ENCODE assay signal across 8 cellular contexts in the genomic region with DNA sequence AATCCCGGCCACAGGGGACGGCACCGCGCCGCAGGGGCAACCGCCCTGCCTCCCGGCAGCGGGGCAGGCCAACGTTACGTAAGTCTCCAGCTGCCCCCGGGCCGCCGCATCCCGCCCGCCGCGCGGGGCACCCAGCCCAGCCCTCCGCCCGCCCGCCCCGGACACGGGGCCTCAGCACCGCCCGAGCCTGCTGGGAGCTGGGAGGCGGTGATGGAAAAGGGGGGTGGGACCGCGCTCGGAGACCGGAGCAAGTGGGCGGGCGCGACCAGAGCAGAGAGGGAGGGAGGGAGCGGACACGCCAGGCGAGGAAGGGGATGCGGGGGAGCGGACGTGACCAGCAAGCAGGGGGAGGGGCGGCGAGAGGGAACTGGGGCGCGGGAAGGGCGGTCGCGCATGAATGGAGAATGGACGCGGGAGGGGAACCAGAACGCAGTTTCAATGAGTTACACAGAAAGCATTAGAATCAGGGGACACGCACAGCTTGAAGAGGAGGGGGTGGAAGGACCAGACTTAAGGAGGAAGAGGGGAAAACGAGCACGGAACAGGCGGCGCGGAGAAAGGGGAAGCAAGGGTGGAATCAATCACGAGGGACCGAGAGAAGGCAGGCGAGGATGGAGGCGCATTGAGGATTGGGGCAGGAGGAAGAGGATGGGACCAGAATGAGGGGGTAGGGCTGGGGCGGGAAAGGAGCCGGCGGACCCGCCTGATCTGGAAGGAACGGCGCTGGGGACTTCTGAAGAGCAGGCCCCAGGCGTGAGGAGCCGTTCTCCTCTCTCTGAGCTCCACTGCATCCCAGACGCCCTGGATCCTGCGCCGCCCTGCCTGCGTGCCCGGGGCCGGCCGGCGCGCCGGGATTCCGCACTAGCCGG. TPM values are rescaled to one million over a fixed set of nuclear protein-coding genes. Genes with fewer than 3 reads are reported as not detected.
DNase-seq lines count a peak whose midpoint lies in the region; ATAC-seq and TF ChIP-seq lines count a peak whose summit lies in the region.

No MANE protein-coding gene starts in this region.

- no peaks in the 10 kb centered on the region for H3K9me2 ChIP-seq in SK-N-SH

- H3K79me2 ChIP-seq in SK-N-SH (ENCODE audit: insufficient read depth), result peaks cover 76% of the 10 kb centered on the region

- H3K4me3 ChIP-seq in SK-N-SH (ENCODE audit: low read depth in 2 of 2, low read length in 1 of 2) (peak overlapping the region; percentile 88 to 90), thoracic aorta (peak overlapping the region; percentile 93)

- POLR2A ChIA-PET in SK-N-SH (lab: Yijun Ruan, JAX), result interaction anchor here (0.6 to 3.3 kb wide), 10 partner anchors 9 to 85 kb away, joined by 3 to 28 read pairs (median 5); partner anchors contain the start of gene GRAMD2A

- no peaks in the 10 kb centered on the region for H3K9me3 Mint-ChIP-seq in activated naive CD8-positive, alpha-beta T cell treated with anti-CD3 and anti-CD28 coated beads for 36 hours
- H3K9me3 Mint-ChIP-seq in glutamatergic neuron (ENCODE audit: unreplicated experiment), result peaks cover 23% of the 10 kb centered on the region

- TF ChIP-seq RAD21 in SK-N-SH (IDR thresholded peaks at IDR 0.05; ENCODE audit: low read length), result no peak

- H2AFZ ChIP-seq in SK-N-SH (ENCODE audit: low read depth), result no peak overlapping the region

- CTCF ChIA-PET in SK-N-SH (lab: Yijun Ruan, JAX), result interaction anchor here (1.2 to 3.5 kb wide), 3 partner anchors 10 to 486 kb away, joined by 3 to 23 read pairs (median 4); no protein-coding TSS in a partner anchor

- H3K4me1 ChIP-seq in SK-N-SH (ENCODE audit: control insufficient read depth in 1 of 2, insufficient read depth in 2 of 2, low read depth in 1 of 2, low read length in 1 of 2) (peaks cover 24 to 40% of the 10 kb centered on the region in 2 experiments), thoracic aorta (ENCODE audit: control insufficient read depth in 1 of 2, low read depth in 2 of 2) (peaks cover 35 to 48% of the 10 kb centered on the region in 2 donors)

- under 1% methylated on average over 65 of the region's 79 CpGs for WGBS in SK-N-SH (ENCODE audit: low lambda C conversion rate)

- TF ChIP-seq CTCF in SK-N-SH (IDR thresholded peaks at IDR 0.05) (no peak), glutamatergic neuron (IDR thresholded peaks at IDR 0.05; ENCODE audit: partially characterized antibody, unreplicated experiment) (no peak), thoracic aorta (IDR thresholded peaks at IDR 0.05) (no peak)

- H3F3A ChIP-seq in SK-N-SH (replicated peaks; ENCODE audit: insufficient read depth), result peaks cover 58% of the 10 kb centered on the region

- peak overlapping the region; percentile 100 for H3K4me3 Mint-ChIP-seq in activated naive CD8-positive, alpha-beta T cell treated with anti-CD3 and anti-CD28 coated beads for 36 hours
- peak overlapping the region; percentile 91 for H3K4me3 Mint-ChIP-seq in glutamatergic neuron (ENCODE audit: unreplicated experiment)

- H3K27me3 ChIP-seq in SK-N-SH (ENCODE audit: insufficient read depth) (no peaks in the 10 kb centered on the region), thoracic aorta (replicated peaks; ENCODE audit: insufficient read depth) (no peaks in the 10 kb centered on the region)

- DNase-seq in ELF-1 (ENCODE audit: low read depth, low spot score) (peak; percentile 72), M059J (ENCODE audit: low read depth) (peak; percentile 81), SK-N-SH (peak; percentile 95), glutamatergic neuron (peak; percentile 95), occipital lobe (lab: John Stamatoyannopoulos, UW) (peak; percentile 89), thoracic aorta (ENCODE audit: low spot score) (peak; percentile 83)
- DNase-seq in activated naive CD8-positive, alpha-beta T cell treated with anti-CD3 and anti-CD28 coated beads for 36 hours, result peak; percentile 86

- TF ChIP-seq EP300 in SK-N-SH (IDR thresholded peaks at IDR 0.05; ENCODE audit: borderline replicate concordance in 1 of 2, low read depth in 1 of 2, low read length in 1 of 2), result no peak; a peak in 1 of 4 replicates

- H4K20me1 ChIP-seq in SK-N-SH (ENCODE audit: insufficient read depth), result peaks cover 41% of the 10 kb centered on the region

- H3K27ac ChIP-seq in SK-N-SH (ENCODE audit: low read depth in 2 of 2, low read length in 1 of 2) (peak overlapping the region; percentile 89 to 96), thoracic aorta (peak overlapping the region; percentile 96 to 99)

- peak overlapping the region; percentile 96 for H3K9ac ChIP-seq in SK-N-SH

- peaks cover 46% of the 10 kb centered on the region for H3K36me3 Mint-ChIP-seq in activated naive CD8-positive, alpha-beta T cell treated with anti-CD3 and anti-CD28 coated beads for 36 hours
- no peaks in the 10 kb centered on the region for H3K36me3 Mint-ChIP-seq in glutamatergic neuron (ENCODE audit: unreplicated experiment)

- ATAC-seq in thoracic aorta (ENCODE audit: insufficient number of reproducible peaks, low FRiP score, low read depth), result peak; percentile 30
- no peak for ATAC-seq in HG03442 (IDR thresholded peaks at IDR 0.05; ENCODE audit: unreplicated experiment)

- peaks cover 7 to 15% of the 10 kb centered on the region in 2 experiments for H3K36me3 ChIP-seq in SK-N-SH (replicated peaks in 1 of 2; ENCODE audit: control insufficient read depth in 1 of 2, insufficient read depth in 2 of 2, low read length in 1 of 2)
- H3K36me3 ChIP-seq in thoracic aorta, result no peaks in the 10 kb centered on the region

- no peaks in the 10 kb centered on the region for H3K9me3 ChIP-seq in SK-N-SH
- H3K9me3 ChIP-seq in thoracic aorta, result no peaks in the 10 kb centered on the region

- peak overlapping the region; percentile 93 for H3K4me2 ChIP-seq in SK-N-SH

- H3K27ac Mint-ChIP-seq in activated naive CD8-positive, alpha-beta T cell treated with anti-CD3 and anti-CD28 coated beads for 36 hours, result peak overlapping the region; percentile 98
- H3K27ac Mint-ChIP-seq in glutamatergic neuron (ENCODE audit: unreplicated experiment), result peak overlapping the region; percentile 94

- H3K4me1 Mint-ChIP-seq in activated naive CD8-positive, alpha-beta T cell treated with anti-CD3 and anti-CD28 coated beads for 36 hours, result peaks cover 44% of the 10 kb centered on the region
- H3K4me1 Mint-ChIP-seq in glutamatergic neuron (ENCODE audit: low read depth, unreplicated experiment), result peaks cover 37% of the 10 kb centered on the region

- peaks cover 14% of the 10 kb centered on the region for H3K27me3 Mint-ChIP-seq in activated naive CD8-positive, alpha-beta T cell treated with anti-CD3 and anti-CD28 coated beads for 36 hours
- H3K27me3 Mint-ChIP-seq in glutamatergic neuron (ENCODE audit: unreplicated experiment), result peaks cover 18% of the 10 kb centered on the region

TF ChIP-seq in SK-N-SH, 30 proteins besides CTCF, POLR2A, EP300 and RAD21 (continues in another document):
- peak; percentile 10; the same call in 1 of the 2 replicates for TF ChIP-seq PBX3 (IDR thresholded peaks at IDR 0.05)
- peak; percentile 55 for TF ChIP-seq TAF1 (IDR thresholded peaks at IDR 0.05; ENCODE audit: borderline replicate concordance, low read depth, low read length)
- TF ChIP-seq, protein P1, sequence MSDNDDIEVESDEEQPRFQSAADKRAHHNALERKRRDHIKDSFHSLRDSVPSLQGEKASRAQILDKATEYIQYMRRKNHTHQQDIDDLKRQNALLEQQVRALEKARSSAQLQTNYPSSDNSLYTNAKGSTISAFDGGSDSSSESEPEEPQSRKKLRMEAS (IDR thresholded peaks at IDR 0.05; ENCODE audit: low read depth), result peak; percentile 78
- TF ChIP-seq NFIC (IDR thresholded peaks at IDR 0.05; ENCODE audit: borderline replicate concordance), result no peak

RNA-seq across cellular contexts. Expression of gene PKM, which starts 0.6 kb away (rescaled TPM):
- total RNA-seq in M059J (2014; rRNA removed; shearing (Covaris generic)), result 2,564 and 2,981 TPM in 2 replicates
- 1,453 and 1,539 TPM in 2 replicates for polyA plus RNA-seq in SK-N-SH (2012; rRNA removed)
- polyA plus RNA-seq in SK-N-SH (2012; cell fraction: cytosol; rRNA removed), result 1,382 and 1,692 TPM in 2 replicates
- 1,500 and 1,629 TPM in 2 replicates for polyA plus RNA-seq in SK-N-SH (2012; cell fraction: nucleus; rRNA removed)
- 1,000 to 10,000 TPM; 2,301 to 2,323 TPM for total RNA-seq in activated naive CD8-positive, alpha-beta T cell treated with anti-CD3 and anti-CD28 coated beads for 36 hours
- total RNA-seq in glutamatergic neuron (ENCODE audit: unreplicated experiment) (949 TPM), occipital lobe (258 TPM), thoracic aorta (100 to 1,000 TPM; 515 to 544 TPM)

RNA-seq across cellular contexts. Expression of gene GRAMD2A, which starts 32.8 kb away (rescaled TPM):
- 0.34 and 0.44 TPM in 2 replicates for total RNA-seq in M059J (2014; rRNA removed; shearing (Covaris generic))
- 0.06 and 0.10 TPM in 2 replicates for polyA plus RNA-seq in SK-N-SH (2012; rRNA removed)
- polyA plus RNA-seq in SK-N-SH (2012; cell fraction: cytosol; rRNA removed), result 0.05 and 0.17 TPM in 2 replicates
- polyA plus RNA-seq in SK-N-SH (2012; cell fraction: nucleus; rRNA removed), result 0.06 and 0.07 TPM in 2 replicates
- total RNA-seq in activated naive CD8-positive, alpha-beta T cell treated with anti-CD3 and anti-CD28 coated beads for 36 hours, result not detected
- total RNA-seq in glutamatergic neuron (ENCODE audit: unreplicated experiment) (not detected), occipital lobe (0.47 TPM), thoracic aorta (under 1 TPM in 1 of 2 donors, not detected in 1; 0.85 TPM)

RNA-seq across cellular contexts. Expression of gene PARP6, which starts 41.9 kb away (rescaled TPM):
- total RNA-seq in M059J (2014; rRNA removed; shearing (Covaris generic)), result 34.6 and 38.7 TPM in 2 replicates
- 57.7 and 76.6 TPM in 2 replicates for polyA plus RNA-seq in SK-N-SH (2012; rRNA removed)
- 35.6 and 38.4 TPM in 2 replicates for polyA plus RNA-seq in SK-N-SH (2012; cell fraction: cytosol; rRNA removed)
- polyA plus RNA-seq in SK-N-SH (2012; cell fraction: nucleus; rRNA removed), result 290 and 367 TPM in 2 replicates
- 10 to 100 TPM; 43.0 to 47.3 TPM for total RNA-seq in activated naive CD8-positive, alpha-beta T cell treated with anti-CD3 and anti-CD28 coated beads for 36 hours
- 193 TPM for total RNA-seq in glutamatergic neuron (ENCODE audit: unreplicated experiment)
- total RNA-seq in occipital lobe, result 54.6 TPM
- total RNA-seq in thoracic aorta, result 10 to 100 TPM; 44.0 to 49.9 TPM
